19 cellular contexts compared by ENCODE assay signal in genomic region chr2:39679805-39680204, GRCh38. TPM values are rescaled to one million over a fixed set of nuclear protein-coding genes. Genes with fewer than 3 reads are reported as not detected.
"Had no signal": no experiment of that assay in that cellular context is flagged by ENCODE, and none has a peak within 500 bp of the region (broad histone marks: within the 10 kb centered on the region; RNA-seq: fewer than 3 reads in every experiment).

No MANE protein-coding gene starts in this region.

- H3K4me1 Mint-ChIP-seq: activated CD4-positive, alpha-beta T cell treated with anti-CD3 and anti-CD28 coated beads for 36 hours; activated CD8-positive, alpha-beta memory T cell treated with anti-CD3 and anti-CD28 coated beads, Interleukin-2, amount 10 ng/mL, durations not matched to agents 7 days and 5 days; activated naive CD8-positive, alpha-beta T cell treated with anti-CD3 and anti-CD28 coated beads, Interleukin-2, amount 50 U/mL, for 24 hours; naive thymus-derived CD8-positive, alpha-beta T cell; stimulated activated memory B cell treated with anti-CD40 and anti-IgM and Interleukin-4, amounts not matched to agents 10 μg/mL and 1 μg/mL and 100 μg/mL, for 72 hours; T-helper 17 cell had no signal

- ATAC-seq: activated CD4-positive, alpha-beta T cell treated with anti-CD3 and anti-CD28 coated beads for 36 hours; activated CD8-positive, alpha-beta memory T cell treated with anti-CD3 and anti-CD28 coated beads, Interleukin-2, amount 10 ng/mL, durations not matched to agents 7 days and 5 days; activated naive CD8-positive, alpha-beta T cell treated with anti-CD3 and anti-CD28 coated beads, Interleukin-2, amount 50 U/mL, for 24 hours; naive thymus-derived CD8-positive, alpha-beta T cell; pancreas; stimulated activated memory B cell treated with anti-CD40 and anti-IgM and Interleukin-4, amounts not matched to agents 10 μg/mL and 1 μg/mL and 100 μg/mL, for 72 hours; T-helper 17 cell had no signal

- H3K36me3 ChIP-seq: breast epithelium, esophagus squamous epithelium, pancreas, tibial artery, WERI-Rb-1 had no signal

- H3K4me1 ChIP-seq: breast epithelium, esophagus squamous epithelium, pancreas, tibial artery had no signal

- H3K9me3 ChIP-seq: esophagus squamous epithelium, pancreas had no signal

- H3K27ac Mint-ChIP-seq: activated CD4-positive, alpha-beta memory T cell treated with anti-CD3 and anti-CD28 coated beads for 36 hours; activated CD4-positive, alpha-beta T cell treated with anti-CD3 and anti-CD28 coated beads for 36 hours; activated CD8-positive, alpha-beta memory T cell treated with anti-CD3 and anti-CD28 coated beads, Interleukin-2, amount 10 ng/mL, durations not matched to agents 7 days and 5 days; activated naive CD4-positive, alpha-beta T cell treated with anti-CD3 and anti-CD28 coated beads for 36 hours; activated naive CD8-positive, alpha-beta T cell treated with anti-CD3 and anti-CD28 coated beads, Interleukin-2, amount 50 U/mL, for 24 hours; activated T-helper 2 cell treated with anti-CD3 and anti-CD28 coated beads, Interferon-gamma antibody, Interleukin-2, Interleukin-4, amounts not matched to agents 10 μg/mL and 5 μg/mL and 100 μg/mL, durations not matched to agents 14 hours and 24 hours and 36 hours; naive thymus-derived CD8-positive, alpha-beta T cell; stimulated activated memory B cell treated with anti-CD40 and anti-IgM and Interleukin-4, amounts not matched to agents 10 μg/mL and 1 μg/mL and 100 μg/mL, for 72 hours; T-helper 17 cell had no signal

- H3K4me3 ChIP-seq: breast epithelium, coronary artery, esophagus squamous epithelium, pancreas, tibial artery had no signal

- H3K27ac ChIP-seq: breast epithelium, coronary artery, esophagus squamous epithelium, pancreas, tibial artery, WERI-Rb-1 had no signal

- H3K36me3 Mint-ChIP-seq: activated CD4-positive, alpha-beta memory T cell treated with anti-CD3 and anti-CD28 coated beads for 36 hours; activated CD8-positive, alpha-beta memory T cell treated with anti-CD3 and anti-CD28 coated beads, Interleukin-2, amount 10 ng/mL, durations not matched to agents 7 days and 5 days; stimulated activated memory B cell treated with anti-CD40 and anti-IgM and Interleukin-4, amounts not matched to agents 10 μg/mL and 1 μg/mL and 100 μg/mL, for 72 hours had no signal

- H3K4me3 Mint-ChIP-seq: activated CD4-positive, alpha-beta memory T cell treated with anti-CD3 and anti-CD28 coated beads for 36 hours; activated CD4-positive, alpha-beta T cell treated with anti-CD3 and anti-CD28 coated beads for 36 hours; activated CD8-positive, alpha-beta memory T cell treated with anti-CD3 and anti-CD28 coated beads, Interleukin-2, amount 10 ng/mL, durations not matched to agents 7 days and 5 days; activated naive CD4-positive, alpha-beta T cell treated with anti-CD3 and anti-CD28 coated beads for 36 hours; activated naive CD8-positive, alpha-beta T cell treated with anti-CD3 and anti-CD28 coated beads, Interleukin-2, amount 50 U/mL, for 24 hours; naive thymus-derived CD8-positive, alpha-beta T cell; stimulated activated memory B cell treated with anti-CD40 and anti-IgM and Interleukin-4, amounts not matched to agents 10 μg/mL and 1 μg/mL and 100 μg/mL, for 72 hours; T-helper 17 cell had no signal

- H3K27me3 ChIP-seq: breast epithelium, pancreas, tibial artery had no signal

- DNase-seq: activated CD4-positive, alpha-beta memory T cell treated with anti-CD3 and anti-CD28 coated beads for 36 hours; activated CD4-positive, alpha-beta T cell treated with anti-CD3 and anti-CD28 coated beads for 36 hours; activated CD8-positive, alpha-beta memory T cell treated with anti-CD3 and anti-CD28 coated beads, Interleukin-2, amount 10 ng/mL, durations not matched to agents 7 days and 5 days; activated naive CD4-positive, alpha-beta T cell treated with anti-CD3 and anti-CD28 coated beads for 36 hours; activated naive CD8-positive, alpha-beta T cell treated with anti-CD3 and anti-CD28 coated beads, Interleukin-2, amount 50 U/mL, for 24 hours; activated T-cell treated with anti-CD3 and anti-CD28 coated beads, Interleukin-2, amount 50 U/mL, for 1 hour; aorta; effector CD4-positive, alpha-beta T cell; esophagus squamous epithelium; naive thymus-derived CD8-positive, alpha-beta T cell; pancreas; stimulated activated CD4-positive, alpha-beta T cell treated with anti-CD3 and anti-CD28 coated beads, Interleukin-2, amount 100 ng/mL, for 48 hours; T-helper 17 cell; tibial artery; WERI-Rb-1 had no signal

- H3K9me3 Mint-ChIP-seq: activated CD4-positive, alpha-beta memory T cell treated with anti-CD3 and anti-CD28 coated beads for 36 hours; activated naive CD4-positive, alpha-beta T cell treated with anti-CD3 and anti-CD28 coated beads for 36 hours had no signal

RNA-seq across cellular contexts. Expression of gene TMEM178A, which starts 14.1 kb away (rescaled TPM):
- total RNA-seq: activated CD8-positive, alpha-beta memory T cell treated with anti-CD3 and anti-CD28 coated beads, Interleukin-2, amount 10 ng/mL, durations not matched to agents 7 days and 5 days had no signal
